13 cellular contexts compared by ENCODE assay signal in the genomic region with DNA sequence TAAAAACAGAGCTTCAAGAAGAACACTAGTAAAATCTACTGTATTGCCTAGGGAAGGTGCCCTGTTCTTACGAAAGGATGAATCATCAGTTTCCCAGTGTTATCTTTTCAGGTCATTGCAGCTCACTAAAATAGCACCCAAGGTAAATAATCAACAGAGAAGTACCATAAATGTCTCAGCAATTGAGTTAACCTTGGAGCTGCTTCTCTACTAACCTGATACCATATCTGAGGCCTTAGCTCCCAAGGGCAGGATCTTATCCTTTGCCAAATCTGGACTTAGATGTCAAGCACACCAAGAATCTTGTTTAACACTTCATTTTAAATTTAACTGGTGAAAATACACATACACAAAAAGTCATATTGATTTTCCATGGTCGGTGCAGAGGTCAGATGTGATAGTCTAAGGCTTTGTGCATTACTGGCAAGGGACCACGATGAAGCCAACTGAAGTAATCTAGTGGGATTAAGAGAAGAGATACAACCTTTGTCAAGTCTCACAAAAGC.
A peak's percentile ranks its signal among the peaks of the same experiment; 100 is the strongest.
DNase-seq lines count a peak whose midpoint lies in the region; ATAC-seq and TF ChIP-seq lines count a peak whose summit lies in the region.
"Had no signal": no experiment of that assay in that cellular context is flagged by ENCODE, and none has a peak within 500 bp of the region (broad histone marks: within the 10 kb centered on the region; RNA-seq: fewer than 3 reads in every experiment).

No MANE protein-coding gene starts in this region.

- DNase-seq in RWPE2 (ENCODE audit: low spot score), result no peak
- DNase-seq in right lobe of liver, result no peak
- no peak for DNase-seq in activated naive CD8-positive, alpha-beta T cell treated with anti-CD3 and anti-CD28 coated beads, Interleukin-2, amount 50 U/mL, for 24 hours
- DNase-seq in activated naive CD4-positive, alpha-beta T cell treated with anti-CD3 and anti-CD28 coated beads, Interleukin-2, amount 50 U/mL, for 72 hours (ENCODE audit: low spot score in 2 of 2), result no peak
- DNase-seq in NOMO-1 (lab: John Stamatoyannopoulos, UW; ENCODE audit: unreplicated experiment in 2 of 2), result no peak
- DNase-seq: DND-41; naive thymus-derived CD4-positive, alpha-beta T cell; NCI-H524 treated with DMSO at 0.1 percent for 48 hours had no signal

- no peaks in the 10 kb centered on the region for H3K36me3 ChIP-seq in RWPE2 (ENCODE audit: low read depth)
- H3K36me3 ChIP-seq in right lobe of liver, result no peaks in the 10 kb centered on the region

- H3K4me1 Mint-ChIP-seq in activated naive CD8-positive, alpha-beta T cell treated with anti-CD3 and anti-CD28 coated beads, Interleukin-2, amount 50 U/mL, for 24 hours, result no peaks in the 10 kb centered on the region
- H3K4me1 Mint-ChIP-seq: central memory CD8-positive, alpha-beta T cell; naive thymus-derived CD4-positive, alpha-beta T cell had no signal

- no peaks in the 10 kb centered on the region for H3K9me3 Mint-ChIP-seq in activated naive CD8-positive, alpha-beta T cell treated with anti-CD3 and anti-CD28 coated beads, Interleukin-2, amount 50 U/mL, for 24 hours
- H3K9me3 Mint-ChIP-seq in activated naive CD4-positive, alpha-beta T cell treated with anti-CD3 and anti-CD28 coated beads, Interleukin-2, amount 50 U/mL, for 72 hours, result peaks cover 0 to 10% of the 10 kb centered on the region in 2 donors
- H3K9me3 Mint-ChIP-seq: central memory CD8-positive, alpha-beta T cell; T-helper 1 cell treated with Interleukin-12 subunit alpha and Interleukin-12 subunit beta and Interleukin-4 antibody, amounts not matched to agents 30 μg/mL and 1 μg/mL, for 36 hours had no signal

- no peak overlapping the region for H3K4me3 ChIP-seq in RWPE2 (ENCODE audit: severe bottlenecking)
- no peak overlapping the region for H3K4me3 ChIP-seq in right lobe of liver

- intact Hi-C loops in right lobe of liver (cut with DNase I), result no loop called here

- peaks cover 27% of the 10 kb centered on the region for H3K27me3 Mint-ChIP-seq in activated naive CD8-positive, alpha-beta T cell treated with anti-CD3 and anti-CD28 coated beads, Interleukin-2, amount 50 U/mL, for 24 hours

- no peaks in the 10 kb centered on the region for H3K36me3 Mint-ChIP-seq in activated naive CD8-positive, alpha-beta T cell treated with anti-CD3 and anti-CD28 coated beads, Interleukin-2, amount 50 U/mL, for 24 hours (ENCODE audit: low read depth)
- H3K36me3 Mint-ChIP-seq in activated naive CD4-positive, alpha-beta T cell treated with anti-CD3 and anti-CD28 coated beads, Interleukin-2, amount 50 U/mL, for 72 hours, result no peaks in the 10 kb centered on the region
- H3K36me3 Mint-ChIP-seq: naive thymus-derived CD4-positive, alpha-beta T cell had no signal

- H3K27ac ChIP-seq in RWPE2 (ENCODE audit: poor library complexity, severe bottlenecking), result no peak overlapping the region
- H3K27ac ChIP-seq in right lobe of liver, result peak overlapping the region in 2 of 3 donors; percentile 48 to 65

- H3K9me3 ChIP-seq in RWPE2 (ENCODE audit: severe bottlenecking) (no peaks in the 10 kb centered on the region), right lobe of liver (no peaks in the 10 kb centered on the region)

- H3K27ac Mint-ChIP-seq in activated naive CD8-positive, alpha-beta T cell treated with anti-CD3 and anti-CD28 coated beads, Interleukin-2, amount 50 U/mL, for 24 hours, result no peak overlapping the region
- no peak overlapping the region for H3K27ac Mint-ChIP-seq in activated naive CD4-positive, alpha-beta T cell treated with anti-CD3 and anti-CD28 coated beads, Interleukin-2, amount 50 U/mL, for 72 hours
- H3K27ac Mint-ChIP-seq: naive thymus-derived CD4-positive, alpha-beta T cell; T-helper 1 cell treated with Interleukin-12 subunit alpha and Interleukin-12 subunit beta and Interleukin-4 antibody, amounts not matched to agents 30 μg/mL and 1 μg/mL, for 36 hours had no signal

- 20% methylated on average over 3 of the region's 3 CpGs for WGBS in right lobe of liver (ENCODE audit: insufficient coverage, low coverage, low lambda C conversion rate, missing lambda C conversion rate)

- no peak for TF ChIP-seq POLR2A in right lobe of liver (IDR thresholded peaks at IDR 0.05)

- H3K27me3 ChIP-seq in RWPE2 (ENCODE audit: insufficient read depth, poor library complexity, severe bottlenecking), result no peaks in the 10 kb centered on the region
- H3K27me3 ChIP-seq in right lobe of liver, result no peaks in the 10 kb centered on the region

- TF ChIP-seq CTCF in RWPE2 (IDR thresholded peaks at IDR 0.05; ENCODE audit: poor library complexity, severe bottlenecking) (no peak), right lobe of liver (IDR thresholded peaks at IDR 0.05) (no peak)

- H3K4me1 ChIP-seq in RWPE2 (ENCODE audit: insufficient read depth, poor library complexity, severe bottlenecking) (peaks cover 18% of the 10 kb centered on the region), right lobe of liver (peaks cover 0 to 20% (median 8%) of the 10 kb centered on the region in 4 donors)

- no peak overlapping the region for H3K4me3 Mint-ChIP-seq in activated naive CD8-positive, alpha-beta T cell treated with anti-CD3 and anti-CD28 coated beads, Interleukin-2, amount 50 U/mL, for 24 hours
- H3K4me3 Mint-ChIP-seq: central memory CD8-positive, alpha-beta T cell; naive thymus-derived CD4-positive, alpha-beta T cell; T-helper 1 cell treated with Interleukin-12 subunit alpha and Interleukin-12 subunit beta and Interleukin-4 antibody, amounts not matched to agents 30 μg/mL and 1 μg/mL, for 36 hours had no signal

- peak; percentile 56 for ATAC-seq in GM18909 (IDR thresholded peaks at IDR 0.05; ENCODE audit: poor library complexity, unreplicated experiment)
- peak; percentile 47 for ATAC-seq in HG02798 (IDR thresholded peaks at IDR 0.05; ENCODE audit: poor library complexity, unreplicated experiment)
- ATAC-seq in RWPE2 (ENCODE audit: low read depth), result peak; percentile 78
- ATAC-seq in right lobe of liver, result peak; percentile 88 to 94 (median 91)
- ATAC-seq in activated naive CD8-positive, alpha-beta T cell treated with anti-CD3 and anti-CD28 coated beads, Interleukin-2, amount 50 U/mL, for 24 hours, result no peak
- ATAC-seq in GM21528 (IDR thresholded peaks at IDR 0.05; ENCODE audit: low FRiP score, unreplicated experiment), result no peak
- no peak for ATAC-seq in activated naive CD4-positive, alpha-beta T cell treated with anti-CD3 and anti-CD28 coated beads, Interleukin-2, amount 50 U/mL, for 72 hours
- ATAC-seq: naive thymus-derived CD4-positive, alpha-beta T cell had no signal

Comparison
In these comparisons a context has a peak if more than half of its experiments do, and no peak if none do; other contexts are left out.
1. ATAC-seq: peak in GM18909 (single experiment), HG02798 (single experiment), RWPE2 (single experiment) and right lobe of liver (4 of 4); none in activated naive CD8-positive, alpha-beta T cell treated with anti-CD3 and anti-CD28 coated beads, Interleukin-2, amount 50 U/mL, for 24 hours (single experiment), GM21528 (single experiment) and activated naive CD4-positive, alpha-beta T cell treated with anti-CD3 and anti-CD28 coated beads, Interleukin-2, amount 50 U/mL, for 72 hours (0 of 2).